ENCODE assay signal across 8 cellular contexts in genomic region chr15:39579487-39580116, GRCh38. TPM values are rescaled to one million over a fixed set of nuclear protein-coding genes. Genes with fewer than 3 reads are reported as not detected.
DNase-seq lines count a peak whose midpoint lies in the region; ATAC-seq and TF ChIP-seq lines count a peak whose summit lies in the region.

No MANE protein-coding gene starts in this region.

- no peak for TF ChIP-seq CTCF in astrocyte of the spinal cord (IDR thresholded peaks at IDR 0.05; ENCODE audit: low read depth, low read length)

- peak overlapping the region; percentile 52 for H3K4me3 ChIP-seq in astrocyte of the spinal cord (ENCODE audit: low read depth, low read length)

- in situ Hi-C loops in astrocyte of the spinal cord (cut with HindIII; ENCODE audit: low sequenced_read_pairs) = no loop called here

- intact Hi-C loops in sciatic nerve (cut with DNase I) = loop anchor here (5.0 kb wide), 1 partner anchor 407 kb away; no protein-coding TSS in a partner anchor

- ATAC-seq in HG03066 (IDR thresholded peaks at IDR 0.05; ENCODE audit: low read depth, unreplicated experiment) (peak; percentile 32), sciatic nerve (peak; percentile 62), HG03520 (IDR thresholded peaks at IDR 0.05; ENCODE audit: unreplicated experiment) (no peak), HG03095 (IDR thresholded peaks at IDR 0.05; ENCODE audit: unreplicated experiment) (no peak)

- DNase-seq in Ammon's horn (ENCODE audit: low spot score) = peak; percentile 33
- DNase-seq in astrocyte of the spinal cord (ENCODE audit: low read depth, low spot score) = peak; percentile 90
- DNase-seq in iPS DF 19.7 (ENCODE audit: low read depth, low spot score) = peak; percentile 95
- peak; percentile 82 for DNase-seq in sciatic nerve (ENCODE audit: low spot score)
- DNase-seq in SKM-1 (lab: John Stamatoyannopoulos, UW; ENCODE audit: unreplicated experiment) = no peak

RNA-seq across cellular contexts. Expression of gene THBS1, which starts 1.3 kb away (rescaled TPM):
- total RNA-seq in sciatic nerve = 1,018 TPM

Comparison
In these comparisons a context has a peak if more than half of its experiments do, and no peak if none do; other contexts are left out.
1. ATAC-seq: peak in HG03066 (single experiment) and sciatic nerve (single experiment); none in HG03520 (single experiment) and HG03095 (single experiment).